In genomic region chr1:181488884-181489283, GRCh38 we compare ENCODE assay signal across 23 cellular contexts. TPM values are rescaled to one million over a fixed set of nuclear protein-coding genes. Genes with fewer than 3 reads are reported as not detected.
DNase-seq lines count a peak whose midpoint lies in the region; ATAC-seq, FAIRE-seq and TF ChIP-seq lines count a peak whose summit lies in the region.
"Had no signal": no experiment of that assay in that cellular context is flagged by ENCODE, and none has a peak within 500 bp of the region (broad histone marks: within the 10 kb centered on the region; RNA-seq: fewer than 3 reads in every experiment).

No MANE protein-coding gene starts in this region.

- ATAC-seq in GM21367 (IDR thresholded peaks at IDR 0.05; ENCODE audit: unreplicated experiment) (no peak), HG03135 (IDR thresholded peaks at IDR 0.05; ENCODE audit: unreplicated experiment) (no peak), GM19035 (IDR thresholded peaks at IDR 0.05; ENCODE audit: unreplicated experiment) (no peak)
- ATAC-seq: GM23338, K562 had no signal

- H3K4me3 ChIP-seq in HL-60 (replicated peaks; ENCODE audit: insufficient read depth, low read length): no peak overlapping the region
- no peak overlapping the region for H3K4me3 ChIP-seq in fibroblast of mammary gland (ENCODE audit: control insufficient read depth, low read depth, low read length)
- H3K4me3 ChIP-seq: GM23338, K562 had no signal

- peaks cover 11% of the 10 kb centered on the region for H3K27me3 ChIP-seq in HL-60 (ENCODE audit: insufficient read depth, poor library complexity, severe bottlenecking)

- FAIRE-seq in GM12892 (lab: Jason Lieb, UNC): peak; percentile 60
- FAIRE-seq: A204.1, G401.6, GM19239, H54, HTR-8/SVneo, K562 had no signal

- DNase-seq in GM12892 (ENCODE audit: insufficient read length) (no peak), HL-60 (ENCODE audit: low read depth in 1 of 2, low spot score in 1 of 2) (peak in 1 of 2 experiments; percentile 50), OCI-M1 (lab: John Stamatoyannopoulos, UW) (peak; percentile 16), fibroblast of mammary gland (ENCODE audit: low read depth) (peak; percentile 6), erythroblast (lab: John Stamatoyannopoulos, UW) (no peak)
- DNase-seq: ACHN; BE2C; C1 segment of cervical spinal cord; CD4-positive, CD25-positive, alpha-beta regulatory T cell; CD8-positive, alpha-beta memory T cell; COR-L47; HCEC 1CT; IMR-90 had no signal

- TF ChIP-seq CTCF in HL-60 (IDR thresholded peaks at IDR 0.05; ENCODE audit: insufficient read depth, low read length) (no peak), fibroblast of mammary gland (conservative IDR thresholded peaks at IDR 0.05; ENCODE audit: control insufficient read depth, insufficient read depth, low read depth, low read length) (no peak)

- no peak for TF ChIP-seq POLR2A in GM12892 (IDR thresholded peaks at IDR 0.05; ENCODE audit: low read depth, low read length)
- no peak for TF ChIP-seq POLR2A in erythroblast (IDR thresholded peaks at IDR 0.05; ENCODE audit: low read length)

- peak overlapping the region; percentile 63 for H3K27ac ChIP-seq in HL-60 (replicated peaks)

RNA-seq across cellular contexts. Expression of gene CACNA1E, which starts 5.6 kb away (rescaled TPM):
- polyA plus RNA-seq in GM12892 (2012; ENCODE audit: missing spikeins): 16.9 TPM
- polyA plus RNA-seq: CD4-positive, CD25-positive, alpha-beta regulatory T cell; CD8-positive, alpha-beta memory T cell; IMR-90; K562 had no signal

Comparison
In these comparisons a context has a peak if more than half of its experiments do, and no peak if none do; other contexts are left out.
1. DNase-seq: peak in OCI-M1 (single experiment) and fibroblast of mammary gland (single experiment); none in GM12892 (single experiment) and erythroblast (0 of 2).